10 cellular contexts compared by ENCODE assay signal in the genomic region with DNA sequence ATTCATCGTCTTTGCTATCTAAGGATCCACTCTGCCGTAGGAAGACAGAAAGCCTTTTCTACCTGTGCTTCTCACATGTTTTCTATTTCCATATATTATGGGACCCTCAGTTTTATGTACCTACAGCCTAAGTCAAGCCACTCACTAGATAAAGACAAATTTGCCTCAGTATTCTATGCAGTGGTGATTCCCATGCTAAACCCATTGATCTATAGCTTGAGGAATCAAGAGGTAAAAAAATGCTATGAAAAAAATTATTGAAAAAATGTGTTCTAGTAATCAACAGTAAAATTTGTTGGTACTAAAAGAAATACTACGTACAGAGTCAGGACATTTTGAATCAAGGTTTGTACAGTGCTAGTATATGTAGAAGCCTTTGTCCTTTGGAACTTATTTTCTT. TPM values are rescaled to one million over a fixed set of nuclear protein-coding genes. Genes with fewer than 3 reads are reported as not detected.
"Had no signal": no experiment of that assay in that cellular context is flagged by ENCODE, and none has a peak within 500 bp of the region (broad histone marks: within the 10 kb centered on the region; RNA-seq: fewer than 3 reads in every experiment).

No MANE protein-coding gene starts in this region.

- H3K9me3 ChIP-seq: HAP-1 had no signal

- H3K4me3 ChIP-seq: GM23248, GM23338, HAP-1 had no signal

- H3K4me2 ChIP-seq: GM23338 had no signal

- H3K4me1 ChIP-seq: HAP-1 had no signal

- H3K27ac ChIP-seq: GM23248 had no signal

- H2AFZ ChIP-seq: GM23248, GM23338 had no signal

- H3K36me3 ChIP-seq: HAP-1 had no signal

- DNase-seq: GM23248, GOT3, H7, H9, HCEC 1CT, HFFc6 had no signal

RNA-seq across cellular contexts. Expression of a gene that starts 18.1 kb away (rescaled TPM):
- total RNA-seq: GM23248, GM23338, H1, H4, H7, H9, HFFc6 had no signal
- polyA plus RNA-seq: GM23248, GM23338, H1 had no signal

RNA-seq across cellular contexts. Expression of a gene that starts 19.0 kb away (rescaled TPM):
- total RNA-seq: GM23248, GM23338, H1, H4, H7, H9, HFFc6 had no signal
- polyA plus RNA-seq: GM23248, GM23338, H1 had no signal

RNA-seq across cellular contexts. Expression of a gene that starts 40.3 kb away (rescaled TPM):
- total RNA-seq: GM23248, GM23338, H1, H4, H7, H9, HFFc6 had no signal
- polyA plus RNA-seq: GM23248, GM23338, H1 had no signal

RNA-seq across cellular contexts. Expression of a gene that starts 48.5 kb away (rescaled TPM):
- total RNA-seq: GM23248, GM23338, H1, H4, H7, H9, HFFc6 had no signal
- polyA plus RNA-seq: GM23248, GM23338, H1 had no signal
